ENCODE assay signal across 1 cellular context in genomic region chr3:35675621-35676020, GRCh38.
TF ChIP-seq lines count a peak whose summit lies in the region.

No MANE protein-coding gene starts in this region.

TF ChIP-seq in HepG2, 621 proteins besides CTCF, POLR2A, EP300 and RAD21 (continued from another document):
- no peak for TF ChIP-seq TCF7 (IDR thresholded peaks at IDR 0.05; ENCODE audit: low read depth)
